Comparison of ENCODE assay signal across 8 cellular contexts in the genomic region with DNA sequence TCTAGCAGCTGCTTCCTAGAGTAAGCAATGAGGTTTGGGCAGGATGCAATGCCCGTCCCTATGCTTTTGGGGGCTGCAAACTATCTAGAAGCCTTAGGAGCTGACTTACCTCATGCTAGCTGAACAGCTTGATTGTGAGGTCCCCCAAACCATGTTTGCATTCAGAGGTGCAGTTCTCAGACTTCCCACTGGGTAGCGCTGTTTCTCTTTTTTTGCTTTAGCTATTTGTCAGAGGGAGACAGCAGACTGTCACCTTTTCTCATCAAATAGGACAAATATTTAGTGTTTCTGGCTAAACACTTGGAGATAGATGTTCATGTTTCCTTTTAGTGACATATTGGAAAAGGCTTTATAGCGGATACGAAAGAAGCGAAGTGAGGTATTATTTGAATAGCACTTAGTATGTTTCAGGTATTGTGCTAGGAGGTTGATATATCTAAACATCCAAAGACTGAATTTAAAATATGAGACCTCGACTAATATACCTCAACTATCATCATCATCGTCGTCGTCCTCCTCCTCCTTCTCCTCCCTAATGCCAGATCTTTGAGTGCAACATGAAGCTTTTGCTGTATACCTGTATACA. TPM values are rescaled to one million over a fixed set of nuclear protein-coding genes. Genes with fewer than 3 reads are reported as not detected.
DNase-seq lines count a peak whose midpoint lies in the region; ATAC-seq and TF ChIP-seq lines count a peak whose summit lies in the region.

No MANE protein-coding gene starts in this region.

- no peak for TF ChIP-seq POLR2A in ovary (IDR thresholded peaks at IDR 0.05)
- TF ChIP-seq POLR2A in upper lobe of left lung (IDR thresholded peaks at IDR 0.05) = no peak

- TF ChIP-seq EP300 in ovary (IDR thresholded peaks at IDR 0.05) (no peak), upper lobe of left lung (IDR thresholded peaks at IDR 0.05) (no peak)

- H3K4me3 ChIP-seq in DOHH2 (ENCODE audit: low read length) (no peak overlapping the region), ovary (no peak overlapping the region), upper lobe of left lung (no peak overlapping the region)

- H3F3A ChIP-seq in DOHH2 (ENCODE audit: control insufficient read depth, insufficient read depth) = no peaks in the 10 kb centered on the region

- no peaks in the 10 kb centered on the region for H3K79me2 ChIP-seq in DOHH2 (ENCODE audit: control insufficient read depth, low read length)

- 12 to 21% (median 17%) methylated on average over 9 of the region's 9 CpGs for WGBS in ovary, 3 donors
- WGBS in upper lobe of left lung, 2 donors = 11 to 15% methylated on average over 9 of the region's 9 CpGs

- intact Hi-C loops in ovary (cut with DNase I) = loop anchor here in 3 of 4 donors (5.0 to 10.0 kb wide), 3 partner anchors 76 to 333 kb away; a partner anchor contains a TSS

- H3K27ac ChIP-seq in DOHH2 (ENCODE audit: low read depth, low read length) (no peak overlapping the region), ovary (no peak overlapping the region), upper lobe of left lung (no peak overlapping the region)

- ATAC-seq in GM21576 (IDR thresholded peaks at IDR 0.05; ENCODE audit: unreplicated experiment) (peak; percentile 70), upper lobe of left lung (ENCODE audit: low FRiP score in 2 of 2) (peak; percentile 81 to 86)

- H3K4me1 ChIP-seq in DOHH2 (ENCODE audit: control insufficient read depth, low read length) (peaks cover 23% of the 10 kb centered on the region), ovary (ENCODE audit: insufficient read depth) (no peaks in the 10 kb centered on the region), upper lobe of left lung (peaks cover 0 to 10% (median 2%) of the 10 kb centered on the region in 4 donors)

- peaks cover 5% of the 10 kb centered on the region; the same call in 1 of the 2 replicates for H3K27me3 ChIP-seq in DOHH2 (ENCODE audit: control insufficient read depth, low read length)
- H3K27me3 ChIP-seq in ovary = no peaks in the 10 kb centered on the region
- no peaks in the 10 kb centered on the region for H3K27me3 ChIP-seq in upper lobe of left lung

- peak; percentile 95 for TF ChIP-seq CTCF in DOHH2 (IDR thresholded peaks at IDR 0.05; ENCODE audit: low read depth, low read length, poor library complexity, severe bottlenecking)
- TF ChIP-seq CTCF in ovary (IDR thresholded peaks at IDR 0.05) = peak; percentile 64 to 80 (median 79)
- peak; percentile 80 to 96 (median 90) for TF ChIP-seq CTCF in upper lobe of left lung (IDR thresholded peaks at IDR 0.05)

- peak; percentile 85 for DNase-seq in KBM-7
- DNase-seq in RPMI7951 (ENCODE audit: low read depth) = peak; percentile 44
- DNase-seq in activated T-helper 1 cell treated with anti-CD3 and anti-CD28 coated beads, Interleukin-2, amount 50 U/mL, for 16 hours (ENCODE audit: low read depth in 1 of 2, low spot score in 1 of 2) = peak; percentile 52 to 67
- DNase-seq in foreskin melanocyte = peak; percentile 38
- peak; percentile 22 to 67 (median 59) for DNase-seq in ovary
- peak in 1 of 2 donors; percentile 25 for DNase-seq in upper lobe of left lung

- H3K4me2 ChIP-seq in DOHH2 (ENCODE audit: low read length) = no peak overlapping the region

- H3K9me2 ChIP-seq in DOHH2 (replicated peaks; ENCODE audit: control insufficient read depth, low read length) = no peaks in the 10 kb centered on the region

- H3K9me3 ChIP-seq in DOHH2 (ENCODE audit: control insufficient read depth, insufficient read depth, low read length) (no peaks in the 10 kb centered on the region), ovary (no peaks in the 10 kb centered on the region), upper lobe of left lung (no peaks in the 10 kb centered on the region)

- H3K36me3 ChIP-seq in DOHH2 (ENCODE audit: control insufficient read depth, low read length) (no peaks in the 10 kb centered on the region), ovary (no peaks in the 10 kb centered on the region), upper lobe of left lung (no peaks in the 10 kb centered on the region)

- in situ Hi-C loops in KBM-7 (cut with MboI; ENCODE audit: low pct_unique_long_range_greater_than_20kb, low sequenced_read_pairs) = loop anchor here (25.0 kb wide), 2 partner anchors 206 to 331 kb away; a partner anchor contains a TSS

- H4K20me1 ChIP-seq in DOHH2 (ENCODE audit: control insufficient read depth, insufficient read depth, low read depth, low read length) = no peaks in the 10 kb centered on the region

RNA-seq across cellular contexts. Expression of a gene that starts 18.7 kb away (rescaled TPM):
- 3.0 and 4.1 TPM in 2 replicates for total RNA-seq in RPMI7951 (2014; rRNA removed; shearing (Covaris generic))
- total RNA-seq in ovary (10 to 100 TPM; 16.7 to 35.2 (median 25.3) TPM), upper lobe of left lung (10 to 100 TPM in 4 of 6 donors, 1 to 10 TPM in 2; 6.2 to 20.7 (median 14.9) TPM)
- polyA plus RNA-seq in ovary = 10 to 100 TPM; 22.1 to 40.8 TPM
